7 cellular contexts compared by ENCODE assay signal in genomic region chr6:73581293-73581692, GRCh38.
DNase-seq lines count a peak whose midpoint lies in the region; ATAC-seq, FAIRE-seq and TF ChIP-seq lines count a peak whose summit lies in the region.

No MANE protein-coding gene starts in this region.

- H3K27me3 ChIP-seq in MG63 (no peaks in the 10 kb centered on the region), K562 (ENCODE audit: control insufficient read depth in 2 of 2, insufficient read depth in 2 of 2, low read length in 2 of 2) (no peaks in the 10 kb centered on the region)

- H3K9me1 ChIP-seq in K562 (ENCODE audit: control insufficient read depth, insufficient read depth, low read length), result peaks cover 3% of the 10 kb centered on the region

- H3K27me3 Mint-ChIP-seq in memory B cell, result no peaks in the 10 kb centered on the region

- H3K9me3 ChIP-seq in MG63 (no peaks in the 10 kb centered on the region), K562 (replicated peaks; ENCODE audit: control insufficient read depth, insufficient read depth, low read depth, low read length) (0 out of 2 replicates have a peak, but pooled peaks cover 2% of the 10 kb centered on the region)

- DNase-seq in MG63 (no peak), K562 (ENCODE audit: extremely low read depth in 1 of 4, low spot score in 3 of 4) (no peak), memory B cell (ENCODE audit: low spot score in 2 of 2) (no peak), activated gamma-delta T cell (lab: John Stamatoyannopoulos, UW) (no peak)

- no peak for FAIRE-seq in K562 (lab: Jason Lieb, UNC)

- H3K4me1 Mint-ChIP-seq in memory B cell, result peaks cover 23% of the 10 kb centered on the region

- WGBS in K562 (ENCODE audit: insufficient coverage, low coverage, missing lambda C conversion rate), result 69% methylated on average over 2 of the region's 2 CpGs

- no peaks in the 10 kb centered on the region for H4K20me1 ChIP-seq in K562 (replicated peaks; ENCODE audit: control insufficient read depth, insufficient read depth, low read length)

- H3K9me3 Mint-ChIP-seq in memory B cell, result peaks cover 1% of the 10 kb centered on the region

- no peak for TF ChIP-seq CTCF in K562 (IDR thresholded peaks at IDR 0.05 in 2 of 3, conservative IDR thresholded peaks at IDR 0.05 in 1 of 3; ENCODE audit: insufficient read depth in 2 of 3, low read depth in 1 of 3, low read length in 3 of 3)

- H3K4me3 ChIP-seq in MG63 (peak overlapping the region; percentile 41), K562 (no peak overlapping the region)

- TF ChIP-seq RAD21 in K562 (CRISPR knock-in tag; conservative IDR thresholded peaks at IDR 0.05 in 1 of 2, IDR thresholded peaks at IDR 0.05 in 1 of 2), result no peak

- no peak for TF ChIP-seq EP300 in K562 (IDR thresholded peaks at IDR 0.05; ENCODE audit: low read length)

- no TSS peak for BruUV-seq in K562 (replicated peaks; lab: Mats Ljungman, UMichigan)

- H3K4me3 Mint-ChIP-seq in memory B cell, result no peak overlapping the region

- H3K36me3 ChIP-seq in MG63, result no peaks in the 10 kb centered on the region
- no peaks in the 10 kb centered on the region for H3K36me3 ChIP-seq in K562 (ENCODE audit: control insufficient read depth, insufficient read depth, low read length)

- peaks cover 19 to 31% of the 10 kb centered on the region in 2 experiments for H3K4me1 ChIP-seq in K562 (replicated peaks in 1 of 2; ENCODE audit: control insufficient read depth in 2 of 2, insufficient read depth in 2 of 2, low read length in 2 of 2)

- CTCF ChIA-PET in K562 (lab: Yijun Ruan, JAX; ENCODE audit: low intra/inter-chr PET ratio), result no interaction called here

- in situ Hi-C loops in K562 (cut with MboI), result no loop called here

- ATAC-seq in K562, result no peak
- ATAC-seq in memory B cell (ENCODE audit: low read depth), result no peak
- ATAC-seq in HG03342 (IDR thresholded peaks at IDR 0.05; ENCODE audit: unreplicated experiment), result no peak
- ATAC-seq in HG03139 (IDR thresholded peaks at IDR 0.05; ENCODE audit: unreplicated experiment), result no peak

- peaks cover 2% of the 10 kb centered on the region for H3K36me3 Mint-ChIP-seq in memory B cell

- H3K27ac ChIP-seq in K562 (ENCODE audit: extremely low read depth, low read depth, low read length), result peak overlapping the region; percentile 93; the same call in 2 of the 3 replicates
- peak overlapping the region; percentile 98 for H3K27ac ChIP-seq in temporal lobe (ENCODE audit: low read depth, low read length)

- intact Hi-C loops in K562 (cut with micrococcal nuclease), result no loop called here

- TF ChIP-seq POLR2A in K562 (conservative IDR thresholded peaks at IDR 0.05), result no peak

- POLR2A ChIA-PET in K562 (lab: Yijun Ruan, JAX), result interaction anchor here (0.6 to 2.8 kb wide), 8 partner anchors 11 to 68 kb away, joined by 3 to 38 read pairs (median 5); partner anchors contain the start of gene EEF1A1

- no peaks in the 10 kb centered on the region for H3K79me2 ChIP-seq in K562 (ENCODE audit: control insufficient read depth, insufficient read depth, low read length)

- peak overlapping the region; percentile 97 for H2AFZ ChIP-seq in K562 (ENCODE audit: low read depth, low read length)

- H3K4me2 ChIP-seq in K562 (ENCODE audit: insufficient read depth, low read length), result no peak overlapping the region

- H3K27ac Mint-ChIP-seq in memory B cell, result peak overlapping the region; percentile 99

- peak overlapping the region in 1 of 2 experiments; percentile 80; a peak in 2 of 4 replicates for H3K9ac ChIP-seq in K562 (ENCODE audit: insufficient read depth in 1 of 2, low read depth in 2 of 2, low read length in 2 of 2)

TF ChIP-seq in K562, 482 proteins besides CTCF, POLR2A, EP300 and RAD21:
- TF ChIP-seq TRIM28 (IDR thresholded peaks at IDR 0.05) (0 out of 2 replicates have a peak, but pooled peaks have one; percentile 57), MAFF (IDR thresholded peaks at IDR 0.05; ENCODE audit: low read length) (no peak), RBM25 (IDR thresholded peaks at IDR 0.05; ENCODE audit: low read depth, low read length, severe bottlenecking) (peak; percentile 79), SMAD4 (CRISPR knock-in tag; conservative IDR thresholded peaks at IDR 0.05) (no peak), BCOR (IDR thresholded peaks at IDR 0.05) (0 out of 2 replicates have a peak, but pooled peaks have one; percentile 12), ZNF274 (IDR thresholded peaks at IDR 0.05; ENCODE audit: borderline replicate concordance, low read depth, low read length) (no peak), KDM1A (IDR thresholded peaks at IDR 0.05) (peak in 1 of 2 experiments; percentile 32; a peak in 1 of 4 replicates)
